ENCODE assay signal across 1 cellular context in the genomic region with DNA sequence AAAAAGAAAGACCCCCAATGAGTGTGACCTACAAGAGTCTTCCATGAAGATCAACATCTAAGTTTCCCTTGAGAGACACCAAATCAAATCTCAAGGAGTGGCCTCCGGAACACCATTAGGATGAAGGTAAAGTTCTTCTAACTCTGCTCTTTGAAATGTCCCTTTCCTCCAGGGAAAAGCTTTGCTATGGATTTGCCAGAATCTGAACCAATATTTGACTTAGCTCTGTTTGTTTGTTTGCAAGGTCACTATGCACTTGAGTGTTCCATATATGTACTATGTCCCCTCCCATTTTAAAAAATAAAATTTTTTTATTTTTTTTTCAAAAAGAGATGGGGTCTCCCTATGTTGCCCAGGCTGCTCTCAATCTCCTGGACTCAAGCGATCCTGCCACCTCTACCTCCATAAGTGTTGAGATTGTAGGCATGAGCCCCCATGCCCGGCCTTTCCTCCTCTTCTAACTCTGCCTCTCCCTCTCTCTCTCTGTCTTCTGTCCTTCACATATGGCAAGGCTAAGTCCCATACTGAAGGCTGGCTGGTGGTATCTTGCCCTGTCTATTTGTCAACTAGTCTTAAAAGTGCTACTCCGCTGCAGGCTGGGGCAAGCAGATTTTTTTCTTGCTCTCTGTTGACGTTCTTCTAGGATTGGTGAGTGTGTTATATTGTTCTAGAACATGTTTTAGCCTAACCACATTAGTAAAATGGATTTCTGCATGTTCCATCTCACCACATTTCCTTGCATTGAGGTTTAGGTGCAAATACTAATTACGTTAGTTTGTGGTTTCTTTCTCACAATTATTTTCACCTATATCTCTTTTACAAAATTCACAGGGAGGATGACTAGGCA.
TF ChIP-seq lines count a peak whose summit lies in the region.

No MANE protein-coding gene starts in this region.

TF ChIP-seq in HepG2, 621 proteins besides CTCF, POLR2A, EP300 and RAD21 (continued from another document and continues in another):
- TF ChIP-seq, protein P1, sequence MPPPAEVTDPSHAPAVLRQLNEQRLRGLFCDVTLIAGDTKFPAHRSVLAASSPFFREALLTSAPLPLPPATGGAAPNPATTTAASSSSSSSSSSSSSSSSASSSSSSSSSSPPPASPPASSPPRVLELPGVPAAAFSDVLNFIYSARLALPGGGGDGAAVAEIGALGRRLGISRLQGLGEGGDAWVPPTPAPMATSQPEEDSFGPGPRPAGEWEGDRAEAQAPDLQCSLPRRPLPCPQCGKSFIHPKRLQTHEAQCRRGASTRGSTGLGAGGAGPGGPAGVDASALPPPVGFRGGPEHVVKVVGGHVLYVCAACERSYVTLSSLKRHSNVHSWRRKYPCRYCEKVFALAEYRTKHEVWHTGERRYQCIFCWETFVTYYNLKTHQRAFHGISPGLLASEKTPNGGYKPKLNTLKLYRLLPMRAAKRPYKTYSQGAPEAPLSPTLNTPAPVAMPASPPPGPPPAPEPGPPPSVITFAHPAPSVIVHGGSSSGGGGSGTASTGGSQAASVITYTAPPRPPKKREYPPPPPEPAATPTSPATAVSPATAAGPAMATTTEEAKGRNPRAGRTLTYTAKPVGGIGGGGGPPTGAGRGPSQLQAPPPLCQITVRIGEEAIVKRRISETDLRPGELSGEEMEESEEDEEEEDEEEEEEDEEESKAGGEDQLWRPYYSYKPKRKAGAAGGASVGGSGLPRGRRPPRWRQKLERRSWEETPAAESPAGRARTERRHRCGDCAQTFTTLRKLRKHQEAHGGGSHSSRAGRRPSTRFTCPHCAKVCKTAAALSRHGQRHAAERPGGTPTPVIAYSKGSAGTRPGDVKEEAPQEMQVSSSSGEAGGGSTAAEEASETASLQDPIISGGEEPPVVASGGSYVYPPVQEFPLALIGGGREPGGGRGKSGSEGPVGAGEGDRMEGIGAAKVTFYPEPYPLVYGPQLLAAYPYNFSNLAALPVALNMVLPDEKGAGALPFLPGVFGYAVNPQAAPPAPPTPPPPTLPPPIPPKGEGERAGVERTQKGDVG (CRISPR knock-in tag; IDR thresholded peaks at IDR 0.05; ENCODE audit: borderline replicate concordance) = no peak
- TF ChIP-seq BORCS8-MEF2B (CRISPR knock-in tag; IDR thresholded peaks at IDR 0.05) (no peak), ZNF747 (CRISPR knock-in tag; IDR thresholded peaks at IDR 0.05; ENCODE audit: borderline replicate concordance) (no peak), PPARG (CRISPR knock-in tag; conservative IDR thresholded peaks at IDR 0.05) (no peak), ZFP62 (CRISPR knock-in tag; IDR thresholded peaks at IDR 0.05) (no peak), ZSCAN30 (CRISPR knock-in tag; IDR thresholded peaks at IDR 0.05) (no peak), FOXP1 (IDR thresholded peaks at IDR 0.05) (no peak), FOXP1 (CRISPR knock-in tag; IDR thresholded peaks at IDR 0.05) (peak; percentile 49; the same call in 1 of the 2 replicates), SOX6 (IDR thresholded peaks at IDR 0.05) (no peak), SOX6 (CRISPR knock-in tag; IDR thresholded peaks at IDR 0.05) (peak; percentile 44; the same call in 1 of the 2 replicates), ZNF557 (CRISPR knock-in tag; IDR thresholded peaks at IDR 0.05) (no peak), MYC (CRISPR knock-in tag; IDR thresholded peaks at IDR 0.05; ENCODE audit: borderline replicate concordance) (no peak), SMAD3 (CRISPR knock-in tag; IDR thresholded peaks at IDR 0.05) (no peak), NFRKB (IDR thresholded peaks at IDR 0.05) (no peak), ZNF263 (CRISPR knock-in tag; IDR thresholded peaks at IDR 0.05) (no peak), ZMYM3 (CRISPR knock-in tag; IDR thresholded peaks at IDR 0.05) (peak; percentile 63; the same call in 1 of the 2 replicates), RELA (CRISPR knock-in tag; IDR thresholded peaks at IDR 0.05) (no peak), ZNF615 (CRISPR knock-in tag; IDR thresholded peaks at IDR 0.05; ENCODE audit: borderline replicate concordance) (no peak), HCFC1 (IDR thresholded peaks at IDR 0.05; ENCODE audit: low read depth, low read length) (no peak), ONECUT2 (CRISPR knock-in tag; IDR thresholded peaks at IDR 0.05) (no peak), RBM22 (optimal IDR thresholded peaks at IDR 0.05; ENCODE audit: low read length) (no peak), ZNF180 (CRISPR knock-in tag; IDR thresholded peaks at IDR 0.05; ENCODE audit: borderline replicate concordance, low read depth) (no peak), ZNF572 (CRISPR knock-in tag; IDR thresholded peaks at IDR 0.05) (no peak), ZFY (CRISPR knock-in tag; IDR thresholded peaks at IDR 0.05) (no peak), ZNF121 (CRISPR knock-in tag; IDR thresholded peaks at IDR 0.05) (peak; percentile 93), ELF4 (CRISPR knock-in tag; IDR thresholded peaks at IDR 0.05; ENCODE audit: borderline replicate concordance) (peak; percentile 23; the same call in 1 of the 2 replicates), NCOA2 (CRISPR knock-in tag; IDR thresholded peaks at IDR 0.05) (peak; percentile 48), ZSCAN9 (CRISPR knock-in tag; IDR thresholded peaks at IDR 0.05; ENCODE audit: borderline replicate concordance) (0 out of 2 replicates have a peak, but pooled peaks have one; percentile 23), ZMYM2 (CRISPR knock-in tag; IDR thresholded peaks at IDR 0.05) (no peak), MIXL1 (CRISPR knock-in tag; IDR thresholded peaks at IDR 0.05) (no peak), ATF1 (CRISPR knock-in tag; IDR thresholded peaks at IDR 0.05) (no peak), MED1 (CRISPR knock-in tag; IDR thresholded peaks at IDR 0.05) (peak; percentile 50), ZNF335 (CRISPR knock-in tag; IDR thresholded peaks at IDR 0.05) (0 out of 2 replicates have a peak, but pooled peaks have one; percentile 14), ZNF496 (CRISPR knock-in tag; IDR thresholded peaks at IDR 0.05; ENCODE audit: insufficient replicate concordance) (no peak), KLF15 (CRISPR knock-in tag; IDR thresholded peaks at IDR 0.05; ENCODE audit: borderline replicate concordance) (no peak), REPIN1 (CRISPR knock-in tag; IDR thresholded peaks at IDR 0.05; ENCODE audit: borderline replicate concordance, low read depth) (no peak)
- TF ChIP-seq, protein P2, sequence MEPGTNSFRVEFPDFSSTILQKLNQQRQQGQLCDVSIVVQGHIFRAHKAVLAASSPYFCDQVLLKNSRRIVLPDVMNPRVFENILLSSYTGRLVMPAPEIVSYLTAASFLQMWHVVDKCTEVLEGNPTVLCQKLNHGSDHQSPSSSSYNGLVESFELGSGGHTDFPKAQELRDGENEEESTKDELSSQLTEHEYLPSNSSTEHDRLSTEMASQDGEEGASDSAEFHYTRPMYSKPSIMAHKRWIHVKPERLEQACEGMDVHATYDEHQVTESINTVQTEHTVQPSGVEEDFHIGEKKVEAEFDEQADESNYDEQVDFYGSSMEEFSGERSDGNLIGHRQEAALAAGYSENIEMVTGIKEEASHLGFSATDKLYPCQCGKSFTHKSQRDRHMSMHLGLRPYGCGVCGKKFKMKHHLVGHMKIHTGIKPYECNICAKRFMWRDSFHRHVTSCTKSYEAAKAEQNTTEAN (CRISPR knock-in tag; conservative IDR thresholded peaks at IDR 0.05) = no peak
- TF ChIP-seq, protein P3, sequence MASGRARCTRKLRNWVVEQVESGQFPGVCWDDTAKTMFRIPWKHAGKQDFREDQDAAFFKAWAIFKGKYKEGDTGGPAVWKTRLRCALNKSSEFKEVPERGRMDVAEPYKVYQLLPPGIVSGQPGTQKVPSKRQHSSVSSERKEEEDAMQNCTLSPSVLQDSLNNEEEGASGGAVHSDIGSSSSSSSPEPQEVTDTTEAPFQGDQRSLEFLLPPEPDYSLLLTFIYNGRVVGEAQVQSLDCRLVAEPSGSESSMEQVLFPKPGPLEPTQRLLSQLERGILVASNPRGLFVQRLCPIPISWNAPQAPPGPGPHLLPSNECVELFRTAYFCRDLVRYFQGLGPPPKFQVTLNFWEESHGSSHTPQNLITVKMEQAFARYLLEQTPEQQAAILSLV (CRISPR knock-in tag; IDR thresholded peaks at IDR 0.05; ENCODE audit: borderline replicate concordance) = no peak
- TF ChIP-seq, protein P4, sequence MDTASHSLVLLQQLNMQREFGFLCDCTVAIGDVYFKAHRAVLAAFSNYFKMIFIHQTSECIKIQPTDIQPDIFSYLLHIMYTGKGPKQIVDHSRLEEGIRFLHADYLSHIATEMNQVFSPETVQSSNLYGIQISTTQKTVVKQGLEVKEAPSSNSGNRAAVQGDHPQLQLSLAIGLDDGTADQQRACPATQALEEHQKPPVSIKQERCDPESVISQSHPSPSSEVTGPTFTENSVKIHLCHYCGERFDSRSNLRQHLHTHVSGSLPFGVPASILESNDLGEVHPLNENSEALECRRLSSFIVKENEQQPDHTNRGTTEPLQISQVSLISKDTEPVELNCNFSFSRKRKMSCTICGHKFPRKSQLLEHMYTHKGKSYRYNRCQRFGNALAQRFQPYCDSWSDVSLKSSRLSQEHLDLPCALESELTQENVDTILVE (CRISPR knock-in tag; IDR thresholded peaks at IDR 0.05) = no peak
- TF ChIP-seq, protein P5, sequence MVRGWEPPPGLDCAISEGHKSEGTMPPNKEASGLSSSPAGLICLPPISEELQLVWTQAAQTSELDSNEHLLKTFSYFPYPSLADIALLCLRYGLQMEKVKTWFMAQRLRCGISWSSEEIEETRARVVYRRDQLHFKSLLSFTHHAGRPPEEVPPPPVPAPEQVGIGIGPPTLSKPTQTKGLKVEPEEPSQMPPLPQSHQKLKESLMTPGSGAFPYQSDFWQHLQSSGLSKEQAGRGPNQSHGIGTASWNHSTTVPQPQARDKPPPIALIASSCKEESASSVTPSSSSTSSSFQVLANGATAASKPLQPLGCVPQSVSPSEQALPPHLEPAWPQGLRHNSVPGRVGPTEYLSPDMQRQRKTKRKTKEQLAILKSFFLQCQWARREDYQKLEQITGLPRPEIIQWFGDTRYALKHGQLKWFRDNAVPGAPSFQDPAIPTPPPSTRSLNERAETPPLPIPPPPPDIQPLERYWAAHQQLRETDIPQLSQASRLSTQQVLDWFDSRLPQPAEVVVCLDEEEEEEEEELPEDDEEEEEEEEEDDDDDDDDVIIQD (CRISPR knock-in tag; IDR thresholded peaks at IDR 0.05; ENCODE audit: low read depth) = no peak; the same call in 1 of the 2 replicates
- TF ChIP-seq, protein P6, sequence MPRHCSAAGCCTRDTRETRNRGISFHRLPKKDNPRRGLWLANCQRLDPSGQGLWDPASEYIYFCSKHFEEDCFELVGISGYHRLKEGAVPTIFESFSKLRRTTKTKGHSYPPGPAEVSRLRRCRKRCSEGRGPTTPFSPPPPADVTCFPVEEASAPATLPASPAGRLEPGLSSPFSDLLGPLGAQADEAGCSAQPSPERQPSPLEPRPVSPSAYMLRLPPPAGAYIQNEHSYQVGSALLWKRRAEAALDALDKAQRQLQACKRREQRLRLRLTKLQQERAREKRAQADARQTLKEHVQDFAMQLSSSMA (CRISPR knock-in tag; IDR thresholded peaks at IDR 0.05) = no peak
- TF ChIP-seq, protein P7, sequence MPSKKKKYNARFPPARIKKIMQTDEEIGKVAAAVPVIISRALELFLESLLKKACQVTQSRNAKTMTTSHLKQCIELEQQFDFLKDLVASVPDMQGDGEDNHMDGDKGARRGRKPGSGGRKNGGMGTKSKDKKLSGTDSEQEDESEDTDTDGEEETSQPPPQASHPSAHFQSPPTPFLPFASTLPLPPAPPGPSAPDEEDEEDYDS (CRISPR knock-in tag; IDR thresholded peaks at IDR 0.05) = no peak
- TF ChIP-seq, protein P8, sequence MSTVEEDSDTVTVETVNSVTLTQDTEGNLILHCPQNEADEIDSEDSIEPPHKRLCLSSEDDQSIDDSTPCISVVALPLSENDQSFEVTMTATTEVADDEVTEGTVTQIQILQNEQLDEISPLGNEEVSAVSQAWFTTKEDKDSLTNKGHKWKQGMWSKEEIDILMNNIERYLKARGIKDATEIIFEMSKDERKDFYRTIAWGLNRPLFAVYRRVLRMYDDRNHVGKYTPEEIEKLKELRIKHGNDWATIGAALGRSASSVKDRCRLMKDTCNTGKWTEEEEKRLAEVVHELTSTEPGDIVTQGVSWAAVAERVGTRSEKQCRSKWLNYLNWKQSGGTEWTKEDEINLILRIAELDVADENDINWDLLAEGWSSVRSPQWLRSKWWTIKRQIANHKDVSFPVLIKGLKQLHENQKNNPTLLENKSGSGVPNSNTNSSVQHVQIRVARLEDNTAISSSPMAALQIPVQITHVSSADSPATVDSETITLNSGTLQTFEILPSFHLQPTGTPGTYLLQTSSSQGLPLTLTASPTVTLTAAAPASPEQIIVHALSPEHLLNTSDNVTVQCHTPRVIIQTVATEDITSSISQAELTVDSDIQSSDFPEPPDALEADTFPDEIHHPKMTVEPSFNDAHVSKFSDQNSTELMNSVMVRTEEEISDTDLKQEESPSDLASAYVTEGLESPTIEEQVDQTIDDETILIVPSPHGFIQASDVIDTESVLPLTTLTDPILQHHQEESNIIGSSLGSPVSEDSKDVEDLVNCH (CRISPR knock-in tag; IDR thresholded peaks at IDR 0.05) = no peak
- TF ChIP-seq, protein P9, sequence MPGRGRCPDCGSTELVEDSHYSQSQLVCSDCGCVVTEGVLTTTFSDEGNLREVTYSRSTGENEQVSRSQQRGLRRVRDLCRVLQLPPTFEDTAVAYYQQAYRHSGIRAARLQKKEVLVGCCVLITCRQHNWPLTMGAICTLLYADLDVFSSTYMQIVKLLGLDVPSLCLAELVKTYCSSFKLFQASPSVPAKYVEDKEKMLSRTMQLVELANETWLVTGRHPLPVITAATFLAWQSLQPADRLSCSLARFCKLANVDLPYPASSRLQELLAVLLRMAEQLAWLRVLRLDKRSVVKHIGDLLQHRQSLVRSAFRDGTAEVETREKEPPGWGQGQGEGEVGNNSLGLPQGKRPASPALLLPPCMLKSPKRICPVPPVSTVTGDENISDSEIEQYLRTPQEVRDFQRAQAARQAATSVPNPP (CRISPR knock-in tag; IDR thresholded peaks at IDR 0.05) = no peak
- TF ChIP-seq, protein P10, sequence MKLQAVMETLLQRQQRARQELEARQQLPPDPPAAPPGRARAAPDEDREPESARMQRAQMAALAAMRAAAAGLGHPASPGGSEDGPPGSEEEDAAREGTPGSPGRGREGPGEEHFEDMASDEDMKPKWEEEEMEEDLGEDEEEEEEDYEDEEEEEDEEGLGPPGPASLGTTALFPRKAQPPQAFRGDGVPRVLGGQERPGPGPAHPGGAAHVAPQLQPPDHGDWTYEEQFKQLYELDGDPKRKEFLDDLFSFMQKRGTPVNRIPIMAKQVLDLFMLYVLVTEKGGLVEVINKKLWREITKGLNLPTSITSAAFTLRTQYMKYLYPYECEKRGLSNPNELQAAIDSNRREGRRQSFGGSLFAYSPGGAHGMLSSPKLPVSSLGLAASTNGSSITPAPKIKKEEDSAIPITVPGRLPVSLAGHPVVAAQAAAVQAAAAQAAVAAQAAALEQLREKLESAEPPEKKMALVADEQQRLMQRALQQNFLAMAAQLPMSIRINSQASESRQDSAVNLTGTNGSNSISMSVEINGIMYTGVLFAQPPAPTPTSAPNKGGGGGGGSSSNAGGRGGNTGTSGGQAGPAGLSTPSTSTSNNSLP (IDR thresholded peaks at IDR 0.05; ENCODE audit: low read depth, low read length) = no peak
- TF ChIP-seq, protein P11, sequence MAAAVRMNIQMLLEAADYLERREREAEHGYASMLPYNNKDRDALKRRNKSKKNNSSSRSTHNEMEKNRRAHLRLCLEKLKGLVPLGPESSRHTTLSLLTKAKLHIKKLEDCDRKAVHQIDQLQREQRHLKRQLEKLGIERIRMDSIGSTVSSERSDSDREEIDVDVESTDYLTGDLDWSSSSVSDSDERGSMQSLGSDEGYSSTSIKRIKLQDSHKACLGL (CRISPR knock-in tag; IDR thresholded peaks at IDR 0.05) = no peak
